Comparison of ENCODE assay signal across 1 cellular context in the genomic region with DNA sequence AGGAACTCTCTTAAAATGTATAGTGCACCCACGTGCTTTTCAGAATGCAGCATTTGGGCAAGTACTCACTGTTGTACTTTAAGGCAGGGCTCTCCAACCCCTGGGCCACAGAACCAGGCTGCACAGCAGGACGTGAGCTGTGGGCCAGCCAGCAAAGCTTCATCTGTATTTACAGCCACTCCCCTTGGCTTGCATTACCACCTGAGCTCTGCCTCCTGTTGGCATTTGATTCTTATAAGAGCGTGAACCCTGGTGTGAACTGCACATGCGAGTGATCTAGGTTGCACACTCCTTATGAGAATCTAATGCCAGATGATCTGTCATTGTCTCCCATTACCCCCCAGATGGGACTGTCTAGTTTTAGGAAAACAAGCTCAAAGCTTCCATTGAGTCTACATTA.
TF ChIP-seq lines count a peak whose summit lies in the region.

No MANE protein-coding gene starts in this region.

TF ChIP-seq in A549, 52 proteins besides CTCF, POLR2A, EP300 and RAD21 (continued from another document):
- TF ChIP-seq PBX3 (IDR thresholded peaks at IDR 0.05) (no peak), ZFP36 (IDR thresholded peaks at IDR 0.05; ENCODE audit: borderline replicate concordance, partially characterized antibody) (no peak), RCOR1 (IDR thresholded peaks at IDR 0.05; ENCODE audit: low read depth, low read length) (no peak), FOSB (CRISPR knock-in tag; IDR thresholded peaks at IDR 0.05) (no peak), CBX2 (IDR thresholded peaks at IDR 0.05; ENCODE audit: borderline replicate concordance, low read depth) (no peak), HEYL (CRISPR knock-in tag; IDR thresholded peaks at IDR 0.05) (no peak), FOSL2 (IDR thresholded peaks at IDR 0.05) (no peak), FOSL2 (CRISPR knock-in tag; IDR thresholded peaks at IDR 0.05) (no peak), ZSCAN20 (CRISPR knock-in tag; IDR thresholded peaks at IDR 0.05) (no peak)
